ENCODE assay signal across 1 cellular context in the genomic region with DNA sequence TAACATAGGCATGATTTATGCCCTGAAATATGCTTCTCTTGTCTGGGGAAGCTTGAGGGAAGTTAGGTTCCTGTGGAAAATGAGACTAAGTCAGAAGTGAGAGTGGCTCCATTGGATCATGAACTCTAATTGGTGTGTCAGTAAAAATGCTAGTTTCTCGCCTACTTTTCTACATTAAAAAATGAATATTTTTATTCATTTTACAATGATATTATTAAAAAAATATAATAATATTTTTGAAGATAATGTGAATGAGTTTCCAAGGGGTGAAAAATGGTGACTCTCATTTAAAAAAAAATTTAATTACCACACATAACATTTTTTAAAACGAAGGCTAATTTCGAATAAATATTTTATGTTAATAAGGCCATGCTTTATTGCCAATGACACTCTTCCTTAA.
TF ChIP-seq lines count a peak whose summit lies in the region.

No MANE protein-coding gene starts in this region.

TF ChIP-seq in SK-N-SH treated with all-trans-retinoic acid at 6 μM for 48 hours, 23 proteins besides CTCF, POLR2A, EP300 and RAD21 (continued from another document):
- TF ChIP-seq ISL1 (CRISPR knock-in tag; IDR thresholded peaks at IDR 0.05) (no peak), ZNF70 (CRISPR knock-in tag; IDR thresholded peaks at IDR 0.05) (no peak), ZFP30 (CRISPR knock-in tag; IDR thresholded peaks at IDR 0.05) (no peak), ZFP3 (CRISPR knock-in tag; IDR thresholded peaks at IDR 0.05) (no peak), TSHZ2 (CRISPR knock-in tag; IDR thresholded peaks at IDR 0.05) (no peak)
